In the genomic region with DNA sequence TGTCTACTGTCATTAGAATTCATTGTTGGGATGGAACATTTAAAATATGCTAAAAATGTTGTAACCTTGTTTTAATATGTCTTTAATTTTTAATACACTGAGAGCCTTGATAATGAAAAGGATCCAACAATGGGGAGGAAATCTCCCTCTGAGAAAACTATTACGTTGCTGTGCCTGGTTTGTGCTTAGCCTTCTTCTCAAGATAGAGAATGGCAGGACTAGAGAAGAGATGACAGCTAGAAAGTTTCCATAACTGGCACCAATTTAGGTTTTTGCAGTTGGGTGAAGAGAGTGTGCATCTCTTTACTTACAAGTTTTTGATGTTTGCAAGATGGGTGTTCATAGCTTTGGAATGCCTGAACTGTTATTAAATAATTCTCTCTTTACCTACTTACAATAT, we compare ENCODE assay signal across 26 cellular contexts. TPM values are rescaled to one million over a fixed set of nuclear protein-coding genes. Genes with fewer than 3 reads are reported as not detected.
"Had no signal": no experiment of that assay in that cellular context is flagged by ENCODE, and none has a peak within 500 bp of the region (broad histone marks: within the 10 kb centered on the region; RNA-seq: fewer than 3 reads in every experiment).

No MANE protein-coding gene starts in this region.

- ATAC-seq: effector memory CD8-positive, alpha-beta T cell; esophagus mucosa; gastrocnemius medialis; heart right ventricle; left cardiac atrium; left lung; left ventricle myocardium superior; lower lobe of right lung; naive thymus-derived CD4-positive, alpha-beta T cell; natural killer cell had no signal

- H3K9me3 ChIP-seq: esophagus squamous epithelium, gastrocnemius medialis, left lung, lower lobe of right lung had no signal

- H3K27ac ChIP-seq: epithelial cell of prostate, esophagus squamous epithelium, gastrocnemius medialis, heart right ventricle, left lung, lower lobe of right lung had no signal

- DNase-seq: cortex of kidney; effector CD8-positive, alpha-beta T cell; effector memory CD8-positive, alpha-beta T cell; endodermal cell; erythroblast; esophagus squamous epithelium; foreskin fibroblast; foreskin melanocyte; gastrocnemius medialis; glutamatergic neuron; head of caudate nucleus; heart right ventricle; hippocampal formation; left cardiac atrium; left lung; left ventricle myocardium superior; lower lobe of right lung; mesenchymal stem cell; midbrain; naive thymus-derived CD4-positive, alpha-beta T cell; natural killer cell had no signal

- H3K4me3 ChIP-seq: esophagus squamous epithelium, gastrocnemius medialis, heart right ventricle, left lung, lower lobe of right lung had no signal

- H3K4me1 ChIP-seq: esophagus squamous epithelium, gastrocnemius medialis, heart right ventricle, left lung, lower lobe of right lung had no signal

- FAIRE-seq: endometrium, islet of Langerhans, keratinocyte had no signal

RNA-seq across cellular contexts. Expression of a gene that starts 42.6 kb away (rescaled TPM):
- polyA plus RNA-seq: heart right ventricle; keratinocyte; naive thymus-derived CD4-positive, alpha-beta T cell had no signal
